In the genomic region with DNA sequence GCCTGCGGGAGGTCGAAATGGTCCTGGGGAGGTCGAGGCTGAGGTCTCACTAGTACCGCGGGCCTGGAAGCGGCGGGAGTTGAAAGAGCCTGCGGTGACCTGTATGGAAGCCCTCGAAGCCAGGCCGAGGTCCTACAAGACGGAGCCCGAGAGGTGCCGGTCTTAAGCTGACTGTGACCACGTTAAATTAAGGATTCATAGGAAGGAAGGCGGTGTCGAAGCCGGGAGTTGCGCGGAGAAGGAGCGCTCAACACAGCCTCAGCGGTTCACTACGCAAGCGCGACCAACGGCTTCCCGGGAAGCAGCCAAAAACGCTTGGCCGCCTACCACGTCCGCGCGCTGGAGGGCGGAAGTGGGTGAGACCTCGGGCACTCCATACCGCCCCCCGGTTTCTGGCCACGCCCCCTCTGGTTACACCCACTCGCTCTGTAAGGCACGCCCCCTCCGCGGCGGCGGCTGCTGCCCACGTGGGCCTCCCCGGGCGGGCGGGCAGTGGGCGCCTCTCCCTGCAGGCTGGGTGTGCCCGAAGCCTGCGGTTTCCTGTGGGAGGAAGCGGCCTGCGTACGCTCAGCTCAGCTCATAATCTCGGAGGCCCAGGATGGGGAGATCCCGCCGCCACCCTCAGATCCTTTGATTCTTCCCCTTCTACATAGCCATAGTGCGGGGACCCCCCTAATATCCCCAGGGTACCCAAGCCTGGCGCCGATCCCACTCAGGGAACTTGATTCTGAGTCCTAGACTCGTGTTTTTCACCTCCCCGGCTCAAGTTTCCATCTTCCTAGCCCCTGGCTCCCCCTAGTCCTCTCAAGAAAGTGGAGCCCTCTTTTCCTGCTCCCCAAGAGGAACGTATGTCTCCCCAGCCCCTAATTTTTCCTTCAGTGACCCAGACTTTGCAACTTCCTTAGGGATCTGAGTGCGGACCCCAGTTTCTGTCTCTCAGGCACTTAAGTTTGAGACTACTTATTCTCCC, we compare ENCODE assay signal across 8 cellular contexts. TPM values are rescaled to one million over a fixed set of nuclear protein-coding genes. Genes with fewer than 3 reads are reported as not detected.
DNase-seq lines count a peak whose midpoint lies in the region; ATAC-seq and TF ChIP-seq lines count a peak whose summit lies in the region.

No MANE protein-coding gene starts in this region.

- 7% methylated on average over 18 of the region's 63 CpGs for WGBS in mammary epithelial cell (ENCODE audit: low coverage, missing lambda C conversion rate)

- no peaks in the 10 kb centered on the region for H3K36me3 ChIP-seq in mammary epithelial cell (ENCODE audit: insufficient read depth, low read length)

- H3K4me1 ChIP-seq in mammary epithelial cell (ENCODE audit: insufficient read depth, low read length), result peaks cover 30% of the 10 kb centered on the region

- peaks cover 18% of the 10 kb centered on the region for H3K79me2 ChIP-seq in mammary epithelial cell (ENCODE audit: insufficient read depth, low read length)

- TSS peak; percentile 83 for BruUV-seq in mammary epithelial cell (replicated peaks; lab: Mats Ljungman, UMichigan)

- H4K20me1 ChIP-seq in mammary epithelial cell (ENCODE audit: insufficient read depth, low read length), result no peaks in the 10 kb centered on the region

- H3K9me3 ChIP-seq in mammary epithelial cell (replicated peaks; ENCODE audit: insufficient read depth, low read length), result no peaks in the 10 kb centered on the region

- H3K4me3 ChIP-seq in AG09309 (ENCODE audit: control insufficient read depth, low read depth, low read length), result peak overlapping the region; percentile 48
- H3K4me3 ChIP-seq in WI38 (ENCODE audit: low read depth, low read length), result peak overlapping the region; percentile 47
- H3K4me3 ChIP-seq in mammary epithelial cell (replicated peaks in 1 of 3; ENCODE audit: insufficient read depth in 1 of 3, low read depth in 2 of 3, low read length in 3 of 3), result peak overlapping the region; percentile 57 to 76 (median 63)

- intact Hi-C loops in mammary epithelial cell (cut with micrococcal nuclease), result loop anchor here (1.0 to 5.0 kb wide), 5 partner anchors 41 to 169 kb away; partner anchors contain the start of genes CYTH2 and TMEM143

- in situ Hi-C loops in mammary epithelial cell (cut with MboI; ENCODE audit: low sequenced_read_pairs in 2 of 2), result loop anchor here in 1 of 2 donors (25.0 kb wide), 1 partner anchor 265 kb away; no protein-coding TSS in a partner anchor

- dilution Hi-C loops in mammary epithelial cell (cut with HindIII; ENCODE audit: low sequenced_read_pairs), result no loop called here

- peak overlapping the region; percentile 100 for H3K4me2 ChIP-seq in mammary epithelial cell (ENCODE audit: insufficient read depth, low read depth, low read length)

- H3K27me3 ChIP-seq in mammary epithelial cell (ENCODE audit: insufficient read depth, low read length), result no peaks in the 10 kb centered on the region

- H3K9ac ChIP-seq in mammary epithelial cell (ENCODE audit: insufficient read depth, low read length), result peak overlapping the region; percentile 95

- peak; percentile 68 for ATAC-seq in GM19023 (IDR thresholded peaks at IDR 0.05; ENCODE audit: unreplicated experiment)
- peak; percentile 71 for ATAC-seq in HG03175 (IDR thresholded peaks at IDR 0.05; ENCODE audit: unreplicated experiment)

- CTCF ChIA-PET in mammary epithelial cell (lab: Charles Lee; ENCODE audit: low non-redundant PET), result interaction anchor here (0.6 to 2.6 kb wide), 3 partner anchors 11 to 263 kb away, joined by 3 to 30 read pairs (median 6); partner anchors contain the start of gene KDELR1

- peak overlapping the region; percentile 98 for H2AFZ ChIP-seq in mammary epithelial cell (ENCODE audit: low read depth, low read length)

- H3K27ac ChIP-seq in mammary epithelial cell (ENCODE audit: insufficient read depth, low read depth, low read length), result peak overlapping the region; percentile 96

- no peak for TF ChIP-seq CTCF in AG09309 (IDR thresholded peaks at IDR 0.05; ENCODE audit: control insufficient read depth, insufficient read depth, low read depth, low read length, missing control alignments)
- TF ChIP-seq CTCF in WI38 (IDR thresholded peaks at IDR 0.05; ENCODE audit: low read depth, low read length), result no peak
- TF ChIP-seq CTCF in mammary epithelial cell (conservative IDR thresholded peaks at IDR 0.05 in 1 of 2, IDR thresholded peaks at IDR 0.05 in 1 of 2; ENCODE audit: extremely low read depth in 1 of 2, insufficient read depth in 1 of 2, low read depth in 1 of 2, low read length in 2 of 2), result peak in 1 of 2 donors; percentile 29

- DNase-seq in AG09309 (ENCODE audit: low read depth) (peak; percentile 94), NCI-H2227 (lab: John Stamatoyannopoulos, UW; ENCODE audit: unreplicated experiment) (peak; percentile 94), mammary epithelial cell (peak; percentile 99), inferior parietal cortex (ENCODE audit: extremely low spot score) (peak; percentile 94), smooth muscle cell of the brain vasculature (ENCODE audit: low read depth, low spot score) (peak; percentile 93)

RNA-seq across cellular contexts. Expression of gene EMP3, which starts 3.4 kb away (rescaled TPM):
- total RNA-seq in mammary epithelial cell, result 100 to 1,000 TPM in 1 of 2 donors, 10 to 100 TPM in 1; 12.2 to 104 TPM
- polyA plus RNA-seq in mammary epithelial cell, result 322 TPM
- 270 TPM for polyA minus RNA-seq in mammary epithelial cell

RNA-seq across cellular contexts. Expression of gene TMEM143, which starts 41.8 kb away (rescaled TPM):
- 1 to 10 TPM; 4.5 to 9.0 TPM for total RNA-seq in mammary epithelial cell
- polyA plus RNA-seq in mammary epithelial cell, result 5.6 TPM
- 5.6 TPM for polyA minus RNA-seq in mammary epithelial cell

RNA-seq across cellular contexts. Expression of gene SYNGR4, which starts 42.3 kb away (rescaled TPM):
- not detected for total RNA-seq in mammary epithelial cell
- polyA plus RNA-seq in mammary epithelial cell, result not detected
- not detected for polyA minus RNA-seq in mammary epithelial cell

RNA-seq across cellular contexts. Expression of gene ZNF114, which starts 52.0 kb away (rescaled TPM):
- 10 to 100 TPM in 1 of 2 donors, 1 to 10 TPM in 1; 2.5 to 35.8 TPM for total RNA-seq in mammary epithelial cell
- 6.7 TPM for polyA plus RNA-seq in mammary epithelial cell
- polyA minus RNA-seq in mammary epithelial cell, result 23.4 TPM

Comparison
In these comparisons a context has a peak if more than half of its experiments do, and no peak if none do; other contexts are left out.
1. Peak in every context shown above with its lines: DNase-seq, ATAC-seq, H3K4me3 ChIP-seq and H3K27ac ChIP-seq.